Comparison of ENCODE assay signal across 8 cellular contexts in genomic region chr22:23838686-23839468, GRCh38. TPM values are rescaled to one million over a fixed set of nuclear protein-coding genes. Genes with fewer than 3 reads are reported as not detected.
DNase-seq lines count a peak whose midpoint lies in the region; ATAC-seq, FAIRE-seq and TF ChIP-seq lines count a peak whose summit lies in the region.

DERL3 (minus strand) TSS chr22:23839006; CDS start chr22:23838987, 19 bp downstream.

- DNase-seq in A549 (ENCODE audit: low read depth in 1 of 2, low spot score in 1 of 2), result peak; percentile 71 to 91
- peak; percentile 100 for DNase-seq in NCI-H345 (lab: John Stamatoyannopoulos, UW)
- DNase-seq in activated CD4-positive, alpha-beta T cell treated with anti-CD3 and anti-CD28 coated beads for 1 hour, result peak; percentile 93
- peak; percentile 97 for DNase-seq in cerebellum (ENCODE audit: low spot score)
- peak; percentile 99 for DNase-seq in kidney
- peak; percentile 86 for DNase-seq in stimulated activated CD4-positive, alpha-beta T cell treated with anti-CD3 and anti-CD28 coated beads, Interleukin-15, amount 100 ng/mL, for 1 hour (ENCODE audit: low read depth in 1 of 2, low spot score in 1 of 2)

- peaks cover 2 to 4% of the 10 kb centered on the region in 2 donors for H3K36me3 ChIP-seq in kidney (ENCODE audit: control insufficient read depth in 1 of 2, insufficient read depth in 2 of 2, low read length in 2 of 2)

- ATAC-seq in A549, result peak; percentile 71 to 91
- peak; percentile 79 for ATAC-seq in GM18907 (IDR thresholded peaks at IDR 0.05; ENCODE audit: unreplicated experiment)
- peak; percentile 65 for ATAC-seq in HG03139 (IDR thresholded peaks at IDR 0.05; ENCODE audit: unreplicated experiment)

- TF ChIP-seq CTCF in A549 (IDR thresholded peaks at IDR 0.05) (no peak), kidney (IDR thresholded peaks at IDR 0.05; ENCODE audit: borderline replicate concordance, extremely low read depth, insufficient read depth) (peak; percentile 15)

- peaks cover 10% of the 10 kb centered on the region; the same call in 1 of the 3 replicates for H3K4me1 ChIP-seq in A549
- H3K4me1 ChIP-seq in kidney (ENCODE audit: control insufficient read depth in 1 of 2, insufficient read depth in 1 of 2, low read depth in 1 of 2, low read length in 2 of 2), result peaks cover 0 to 5% of the 10 kb centered on the region in 2 donors

- peak within 1 kb of the TSS; percentile 81 for H3K4me2 ChIP-seq in A549

- no peak for TF ChIP-seq EP300 in A549 (IDR thresholded peaks at IDR 0.05)

- 21% methylated on average over 30 of the region's 70 CpGs for WGBS in A549 (ENCODE audit: missing lambda C conversion rate)

- H3K27ac ChIP-seq in A549 (peak within 1 kb of the TSS in 1 of 2 experiments; percentile 60; a peak in 1 of 6 replicates), kidney (ENCODE audit: low read depth in 2 of 2, low read length in 2 of 2) (no peak within 1 kb of the TSS)

- no peak for TF ChIP-seq RAD21 in A549 (conservative IDR thresholded peaks at IDR 0.05 in 1 of 2, IDR thresholded peaks at IDR 0.05 in 1 of 2)

- no peak within 1 kb of the TSS for H3K9ac ChIP-seq in kidney (ENCODE audit: low read length in 2 of 2)

- peak within 1 kb of the TSS; percentile 35 for H3K4me3 ChIP-seq in A549
- peak within 1 kb of the TSS; percentile 46 to 64 for H3K4me3 ChIP-seq in kidney (ENCODE audit: low read length in 2 of 2)

- H3K9me3 ChIP-seq in A549, result no peaks in the 10 kb centered on the region
- no peaks in the 10 kb centered on the region for H3K9me3 ChIP-seq in kidney (ENCODE audit: control insufficient read depth in 1 of 2, low read length in 2 of 2)

- CTCF ChIA-PET in A549 (lab: Yijun Ruan, JAX), result interaction anchor here (1.2 to 5.3 kb wide), 2 partner anchors 11 to 70 kb away, joined by 3 to 31 read pairs; partner anchors contain the start of gene CHCHD10

- no peak for TF ChIP-seq POLR2A in A549 (IDR thresholded peaks at IDR 0.05; ENCODE audit: low read length)

- FAIRE-seq in A549 (lab: Jason Lieb, UNC), result no peak
- peak; percentile 98 for FAIRE-seq in kidney (lab: Jason Lieb, UNC)

- intact Hi-C loops in kidney (cut with DNase I), result no loop called here

- POLR2A ChIA-PET in A549 (lab: Yijun Ruan, JAX), result no interaction called here

TF ChIP-seq in A549, 52 proteins besides CTCF, POLR2A, EP300 and RAD21:
- peak; percentile 97 for TF ChIP-seq MAX (IDR thresholded peaks at IDR 0.05)
- TF ChIP-seq E2F6 (IDR thresholded peaks at IDR 0.05; ENCODE audit: borderline replicate concordance, low read depth), result peak; percentile 97
- no peak for TF ChIP-seq SMC3 (IDR thresholded peaks at IDR 0.05)
- 0 out of 2 replicates have a peak, but pooled peaks have one; percentile 39 for TF ChIP-seq RFX5 (IDR thresholded peaks at IDR 0.05)
- peak; percentile 82 for TF ChIP-seq USF2 (IDR thresholded peaks at IDR 0.05)

RNA-seq across cellular contexts. Expression of gene DERL3, which starts in this region (rescaled TPM):
- polyA plus RNA-seq in A549 (2011; rRNA removed), result 0.08 and 0.34 TPM in 2 replicates
- 0.39 and 0.44 TPM in 2 replicates for polyA plus RNA-seq in A549 (2012; cell fraction: cytosol; rRNA removed)
- 1.3 and 1.5 TPM in 2 replicates for polyA plus RNA-seq in A549 (2012; cell fraction: nucleus; rRNA removed)
- 0.18 to 0.40 TPM (median 0.34 TPM) in 3 replicates for polyA plus RNA-seq in A549 (2017; fragmentation: RNase III; extraction: RNeasy Plus Mini Kit Qiagen cat#74134 plus additional on column Dnase treatment)
- 0.05 and 0.41 TPM in 2 replicates for polyA minus RNA-seq in A549 (2011; rRNA and poly(A)+ RNA removed)
- 1.3 TPM for total RNA-seq in cerebellum
- total RNA-seq in kidney, result 24.7 TPM
- 3.1 TPM for polyA plus RNA-seq in kidney (ENCODE audit: insufficient read depth, low read depth, low replicate concordance)

Comparison
In these comparisons a context has a peak if more than half of its experiments do, and no peak if none do; other contexts are left out.
1. RNA of gene DERL3 (total RNA-seq): 24.7 TPM in kidney (single experiment); 1.3 TPM in cerebellum (single experiment); every median in the first group is over 10 times any median in the second.
2. Peak in every context shown above with its lines, with median percentiles within 50 percentile points of each other: ATAC-seq and DNase-seq.